In genomic region chr16:29273298-29273907, GRCh38 we compare ENCODE assay signal across 7 cellular contexts.
DNase-seq lines count a peak whose midpoint lies in the region; ATAC-seq and TF ChIP-seq lines count a peak whose summit lies in the region.
"Not testable (repeated sequence)": the region's sequence is repeated elsewhere in the genome, so short reads cannot be mapped to it uniquely, and the experiment has no call there.

No MANE protein-coding gene starts in this region.

- H3K36me3 Mint-ChIP-seq in activated naive CD8-positive, alpha-beta T cell treated with anti-CD3 and anti-CD28 coated beads, Interleukin-2, amount 50 U/mL, for 24 hours (ENCODE audit: low read depth) = not testable (repeated sequence)

- H3K4me1 ChIP-seq in SJSA1 (replicated peaks) = peaks cover 64% of the 10 kb centered on the region

- peak overlapping the region; percentile 62; the same call in 1 of the 2 replicates for H3K27ac ChIP-seq in SJSA1

- not testable (repeated sequence) for H3K4me1 Mint-ChIP-seq in activated naive CD8-positive, alpha-beta T cell treated with anti-CD3 and anti-CD28 coated beads, Interleukin-2, amount 50 U/mL, for 24 hours

- DNase-seq in EL = peak; percentile 25
- peak; percentile 56 for DNase-seq in M059J (ENCODE audit: low read depth)
- DNase-seq in SJSA1 (ENCODE audit: low read depth in 1 of 2, low spot score in 2 of 2) = peak in 1 of 2 experiments; percentile 31
- not testable (repeated sequence) for DNase-seq in activated naive CD8-positive, alpha-beta T cell treated with anti-CD3 and anti-CD28 coated beads, Interleukin-2, amount 50 U/mL, for 24 hours; sciatic nerve (ENCODE audit: low spot score)
- DNase-seq in epithelial cell of proximal tubule (ENCODE audit: low read depth) = peak; percentile 16
- peak; percentile 25 for DNase-seq in kidney tubule cell (ENCODE audit: low spot score)

- not testable (repeated sequence) for TF ChIP-seq CTCF in epithelial cell of proximal tubule (conservative IDR thresholded peaks at IDR 0.05; ENCODE audit: low read depth, low read length)

- not testable (repeated sequence) for H3K27ac Mint-ChIP-seq in activated naive CD8-positive, alpha-beta T cell treated with anti-CD3 and anti-CD28 coated beads, Interleukin-2, amount 50 U/mL, for 24 hours

- not testable (repeated sequence) for H3K9me3 ChIP-seq in SJSA1 (replicated peaks)

- not testable (repeated sequence) for H3K4me3 Mint-ChIP-seq in activated naive CD8-positive, alpha-beta T cell treated with anti-CD3 and anti-CD28 coated beads, Interleukin-2, amount 50 U/mL, for 24 hours

- H3K9me3 Mint-ChIP-seq in activated naive CD8-positive, alpha-beta T cell treated with anti-CD3 and anti-CD28 coated beads, Interleukin-2, amount 50 U/mL, for 24 hours = not testable (repeated sequence)

- intact Hi-C loops in sciatic nerve (cut with DNase I) = not testable (repeated sequence)

- not testable (repeated sequence) for H3K27me3 ChIP-seq in SJSA1 (replicated peaks)

- H3K4me3 ChIP-seq in SJSA1; epithelial cell of proximal tubule (ENCODE audit: low read depth, low read length): not testable (repeated sequence)

- H3K36me3 ChIP-seq in SJSA1 = not testable (repeated sequence)

- peak; percentile 70 for ATAC-seq in activated naive CD8-positive, alpha-beta T cell treated with anti-CD3 and anti-CD28 coated beads, Interleukin-2, amount 50 U/mL, for 24 hours
- peak; percentile 20 for ATAC-seq in sciatic nerve

- H3K27me3 Mint-ChIP-seq in activated naive CD8-positive, alpha-beta T cell treated with anti-CD3 and anti-CD28 coated beads, Interleukin-2, amount 50 U/mL, for 24 hours = not testable (repeated sequence)
